In the genomic region with DNA sequence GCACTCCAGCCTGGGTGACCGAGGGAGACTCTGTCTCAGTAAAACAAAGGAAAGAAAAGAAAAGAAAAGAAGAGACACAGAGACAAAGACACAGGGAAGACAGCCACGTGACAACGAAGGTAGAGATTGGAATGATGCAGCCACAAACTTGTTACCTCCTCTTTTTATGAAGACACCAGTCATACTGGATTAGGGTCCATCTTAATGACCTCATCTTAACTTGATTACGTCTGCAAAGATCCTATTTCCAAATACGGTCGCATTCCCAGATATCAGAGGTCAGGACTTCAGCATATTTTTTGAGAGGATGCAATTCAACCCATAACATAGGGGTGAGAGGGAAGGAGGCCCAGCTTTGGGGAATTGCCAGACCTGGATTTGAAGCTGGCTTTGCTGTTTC, we compare ENCODE assay signal across 23 cellular contexts. TPM values are rescaled to one million over a fixed set of nuclear protein-coding genes. Genes with fewer than 3 reads are reported as not detected.
DNase-seq lines count a peak whose midpoint lies in the region; ATAC-seq and TF ChIP-seq lines count a peak whose summit lies in the region.
"Had no signal": no experiment of that assay in that cellular context is flagged by ENCODE, and none has a peak within 500 bp of the region (broad histone marks: within the 10 kb centered on the region; RNA-seq: fewer than 3 reads in every experiment).

No MANE protein-coding gene starts in this region.

- no peak overlapping the region for H2AFZ ChIP-seq in IMR-90 (replicated peaks; ENCODE audit: low read length, poor library complexity)
- H2AFZ ChIP-seq in neuronal stem cell (ENCODE audit: low read length) = peak overlapping the region; percentile 5
- H2AFZ ChIP-seq: GM23338 had no signal

- no peak overlapping the region for H3K14ac ChIP-seq in IMR-90 (replicated peaks; ENCODE audit: low read depth, low read length)
- H3K14ac ChIP-seq in neuronal stem cell (ENCODE audit: low read length) = no peak overlapping the region

- POLR2A ChIA-PET in HEK293 (lab: Yijun Ruan, JAX) = no interaction called here
- POLR2A ChIA-PET in IMR-90 (lab: Charles Lee; ENCODE audit: unreplicated experiment) = no interaction called here
- POLR2A ChIA-PET in T-cell (lab: Charles Lee) = no interaction called here

- H2BK120ac ChIP-seq in IMR-90 (ENCODE audit: low read depth, low read length) (no peak overlapping the region), neuronal stem cell (ENCODE audit: low read depth, low read length) (no peak overlapping the region)

- H3K4me3 ChIP-seq in HEK293 (ENCODE audit: low read depth, low read length) (no peak overlapping the region), IMR-90 (ENCODE audit: insufficient read depth, low read depth, low read length) (no peak overlapping the region), fibroblast of pulmonary artery (replicated peaks; ENCODE audit: low read depth, low read length) (no peak overlapping the region), neuronal stem cell (ENCODE audit: low read length in 2 of 2) (no peak overlapping the region)
- H3K4me3 ChIP-seq: GM23338 had no signal

- TF ChIP-seq RAD21 in IMR-90 (IDR thresholded peaks at IDR 0.05; ENCODE audit: low read length) = no peak

- H3K9me1 ChIP-seq in IMR-90 (ENCODE audit: insufficient read depth, low read length) = no peaks in the 10 kb centered on the region

- no peak for TF ChIP-seq POLR2A in IMR-90 (IDR thresholded peaks at IDR 0.05; ENCODE audit: low read depth, low read length)

- H3K4me2 ChIP-seq in IMR-90 (ENCODE audit: low read depth, low read length) (no peak overlapping the region), neuronal stem cell (ENCODE audit: insufficient read depth, low read length, poor library complexity, severe bottlenecking) (no peak overlapping the region)
- H3K4me2 ChIP-seq: GM23338 had no signal

- peaks cover 4% of the 10 kb centered on the region for H3K27me3 ChIP-seq in IMR-90 (ENCODE audit: control insufficient read depth, insufficient read depth, low read length)
- no peaks in the 10 kb centered on the region for H3K27me3 ChIP-seq in neuronal stem cell (ENCODE audit: control insufficient read depth in 3 of 3, insufficient read depth in 3 of 3, low read depth in 1 of 3, low read length in 3 of 3)

- H3K9ac ChIP-seq in IMR-90 (ENCODE audit: low read depth, low read length) (no peak overlapping the region), neuronal stem cell (ENCODE audit: low read depth, low read length, poor library complexity) (no peak overlapping the region)

- no peak overlapping the region for H4K5ac ChIP-seq in IMR-90 (ENCODE audit: low read depth, low read length)

- ATAC-seq in IMR-90 (ENCODE audit: low read depth) (peak; percentile 44; the same call in 1 of the 2 replicates), T-cell (replicated peaks in 1 of 4) (no peak), HG03139 (IDR thresholded peaks at IDR 0.05; ENCODE audit: unreplicated experiment) (no peak)
- ATAC-seq: GM23338, HCT116 had no signal

- CTCF ChIA-PET in HEK293 (lab: Yijun Ruan, JAX) (interaction anchor here (0.6 kb wide), 1 partner anchor 254 kb away, joined by 3 read pairs; no protein-coding TSS in a partner anchor), IMR-90 (lab: Yijun Ruan, JAX) (no interaction called here), T-cell (lab: Charles Lee) (no interaction called here)

- WGBS in IMR-90 (ENCODE audit: extremely low coverage in 2 of 2, insufficient read length in 1 of 2), 2 experiments = 60% methylated on average over 1 of the region's 6 CpGs; no CpG with 5 or more reads in 1 of the 2 experiments
- no CpG with 5 or more reads among the region's 6 CpGs for WGBS in neuronal stem cell (ENCODE audit: extremely low coverage in 2 of 2, insufficient read length in 2 of 2, insufficient replicate concordance in 1 of 2), 2 donors

- H3K36me3 Mint-ChIP-seq in T-cell = no peaks in the 10 kb centered on the region
- H3K36me3 Mint-ChIP-seq: CD4-positive, alpha-beta memory T cell had no signal

- H2AK9ac ChIP-seq in IMR-90 (replicated peaks; ENCODE audit: low read depth, low read length, poor library complexity) = no peak overlapping the region

- dilution Hi-C loops in IMR-90 (cut with HindIII; ENCODE audit: low sequenced_read_pairs, unreplicated experiment) = no loop called here

- H2BK20ac ChIP-seq in IMR-90 (ENCODE audit: low read depth, low read length) = no peak overlapping the region

- intact Hi-C loops in IMR-90 (cut with micrococcal nuclease) = no loop called here

- DNase-seq in IMR-90 = peak; percentile 49
- peak; percentile 27 for DNase-seq in fibroblast of pulmonary artery (ENCODE audit: low read depth)
- no peak for DNase-seq in neuronal stem cell (ENCODE audit: low spot score)
- no peak for DNase-seq in T-cell
- DNase-seq: C1 segment of cervical spinal cord; Calu3; CD4-positive, alpha-beta memory T cell; COR-L47; DMS53; DMS79 treated with DMSO at 0.1 percent for 48 hours; GF-D8; H9; HFFc6 had no signal

- no peaks in the 10 kb centered on the region for H3K79me1 ChIP-seq in IMR-90 (ENCODE audit: low read depth in 1 of 2, low read length in 2 of 2)
- H3K79me1 ChIP-seq in neuronal stem cell (ENCODE audit: low read depth, low read length) = no peaks in the 10 kb centered on the region

- H3K4me1 Mint-ChIP-seq in T-cell = no peaks in the 10 kb centered on the region
- H3K4me1 Mint-ChIP-seq: CD4-positive, alpha-beta memory T cell; GM23338; H9 had no signal

- in situ Hi-C loops in IMR-90 (cut with MboI; ENCODE audit: low sequenced_read_pairs) = no loop called here

- no TSS peak for BruUV-seq in IMR-90 (replicated peaks; lab: Mats Ljungman, UMichigan)

- H3K4me1 ChIP-seq in HEK293 (ENCODE audit: control insufficient read depth, insufficient read depth, low read length) (no peaks in the 10 kb centered on the region), IMR-90 (ENCODE audit: control insufficient read depth, insufficient read depth, low read length) (no peaks in the 10 kb centered on the region), neuronal stem cell (ENCODE audit: control insufficient read depth in 2 of 2, insufficient read depth in 1 of 2, low read depth in 1 of 2, low read length in 2 of 2) (peaks cover 0 to 2% of the 10 kb centered on the region in 2 donors)

- H3K9me3 ChIP-seq in HEK293 (ENCODE audit: control insufficient read depth, insufficient read depth, low read depth, low read length) (no peaks in the 10 kb centered on the region), IMR-90 (ENCODE audit: control insufficient read depth, insufficient read depth, low read length) (no peaks in the 10 kb centered on the region; the same call in 1 of the 2 replicates), neuronal stem cell (replicated peaks in 1 of 2; ENCODE audit: control insufficient read depth in 2 of 2, insufficient read depth in 1 of 2, low read depth in 1 of 2, low read length in 2 of 2) (peaks cover 2 to 5% of the 10 kb centered on the region in 2 donors)

- H3K27ac ChIP-seq in HEK293 (ENCODE audit: extremely low read depth, low read depth, low read length) (no peak overlapping the region), IMR-90 (ENCODE audit: insufficient read depth, low read length) (no peak overlapping the region), neuronal stem cell (replicated peaks; ENCODE audit: low read length) (no peak overlapping the region)

- H2BK15ac ChIP-seq in IMR-90 (ENCODE audit: low read depth, low read length) = no peak overlapping the region
- no peak overlapping the region for H2BK15ac ChIP-seq in neuronal stem cell (ENCODE audit: low read length)

- H4K20me1 ChIP-seq in IMR-90 (ENCODE audit: insufficient read depth, low read length) = no peaks in the 10 kb centered on the region

- no peak overlapping the region for H3K27ac Mint-ChIP-seq in T-cell
- H3K27ac Mint-ChIP-seq: CD4-positive, alpha-beta memory T cell; GM23338; H9; HFFc6 had no signal

- no peak for TF ChIP-seq CTCF in HEK293 (tag by site-specific recombination; IDR thresholded peaks at IDR 0.05)
- TF ChIP-seq CTCF in IMR-90 (conservative IDR thresholded peaks at IDR 0.05; ENCODE audit: low read depth, low read length) = no peak
- TF ChIP-seq CTCF in fibroblast of pulmonary artery (IDR thresholded peaks at IDR 0.05; ENCODE audit: low read length, missing control alignments) = no peak

- peaks cover 10 to 15% of the 10 kb centered on the region in 2 donors for H3K27me3 Mint-ChIP-seq in T-cell

- no peak overlapping the region for H3K56ac ChIP-seq in IMR-90 (ENCODE audit: extremely low read depth, insufficient read depth, low read length)

- no peak overlapping the region for H3K4ac ChIP-seq in IMR-90 (ENCODE audit: low read depth, low read length)
- H3K4ac ChIP-seq in neuronal stem cell (ENCODE audit: low read length) = no peak overlapping the region

- H2AK5ac ChIP-seq in IMR-90 (ENCODE audit: low read depth, low read length) (no peak overlapping the region), neuronal stem cell (ENCODE audit: low read depth, low read length) (no peak overlapping the region)

- H3K4me3 Mint-ChIP-seq in T-cell = no peak overlapping the region
- H3K4me3 Mint-ChIP-seq: GM23338, H9, HFFc6 had no signal

- H3K36me3 ChIP-seq in HEK293 (ENCODE audit: control insufficient read depth in 2 of 2, insufficient read depth in 1 of 2, low read length in 2 of 2) (no peaks in the 10 kb centered on the region), IMR-90 (ENCODE audit: control insufficient read depth, insufficient read depth, low read length) (no peaks in the 10 kb centered on the region), neuronal stem cell (replicated peaks in 1 of 2; ENCODE audit: control insufficient read depth in 2 of 2, insufficient read depth in 2 of 2, low read length in 2 of 2) (no peaks in the 10 kb centered on the region)

- H4K91ac ChIP-seq in IMR-90 (ENCODE audit: insufficient read depth, low read depth, low read length) (no peak overlapping the region), neuronal stem cell (ENCODE audit: low read depth, low read length, poor library complexity) (no peak overlapping the region)

- no peak overlapping the region for H2BK12ac ChIP-seq in neuronal stem cell (ENCODE audit: low read length)

- peaks cover 0 to 7% (median 2%) of the 10 kb centered on the region in 3 donors for H3K9me3 Mint-ChIP-seq in T-cell
- H3K9me3 Mint-ChIP-seq: HFFc6 had no signal

- H3K23ac ChIP-seq in IMR-90 (ENCODE audit: low read depth, low read length) (no peak overlapping the region), neuronal stem cell (ENCODE audit: low read depth, low read length, poor library complexity) (no peak overlapping the region)

- H4K8ac ChIP-seq in IMR-90 (ENCODE audit: low read depth in 2 of 2, low read length in 2 of 2) (no peak overlapping the region), neuronal stem cell (ENCODE audit: low read depth, low read length) (no peak overlapping the region)

- no peak overlapping the region for H2BK5ac ChIP-seq in IMR-90 (ENCODE audit: low read depth, low read length, poor library complexity, severe bottlenecking)
- no peak overlapping the region for H2BK5ac ChIP-seq in neuronal stem cell (ENCODE audit: low read length)

- no peak overlapping the region for H3K18ac ChIP-seq in IMR-90 (ENCODE audit: low read depth, low read length)
- no peak overlapping the region for H3K18ac ChIP-seq in neuronal stem cell (ENCODE audit: low read length)

RNA-seq across cellular contexts. Expression of gene ZNRF4, which starts 4.1 kb away (rescaled TPM):
- total RNA-seq in IMR-90 (2012; rRNA removed) (not detected in 2 replicates), T-cell (not detected)
- not detected in 2 replicates for polyA plus RNA-seq in IMR-90 (2012; rRNA removed)
- not detected in 2 replicates for polyA plus RNA-seq in IMR-90 (2012; cell fraction: cytosol; rRNA removed)
- 0.24 TPM in 1 of 2 replicates, not detected in the other for polyA plus RNA-seq in IMR-90 (2012; cell fraction: nucleus; rRNA removed; ENCODE audit: low replicate concordance)
- 0.13 TPM for polyA plus RNA-seq in neuronal stem cell (2013, experiment 1 of 2)
- 0.08 TPM for polyA plus RNA-seq in neuronal stem cell (2013, experiment 2 of 2)
- total RNA-seq: A172; A673; Calu3; CD4-positive, alpha-beta memory T cell; Daoy; G401; GM23338; H4; H9; HFFc6 had no signal
- polyA plus RNA-seq: BJ; CD4-positive, alpha-beta memory T cell; GM23338 had no signal

Comparison
In these comparisons a context has a peak if more than half of its experiments do, and no peak if none do; other contexts are left out.
1. DNase-seq: peak in IMR-90 (single experiment) and fibroblast of pulmonary artery (single experiment); none in neuronal stem cell (single experiment) and T-cell (0 of 34).